14 cellular contexts compared by ENCODE assay signal in genomic region chr10:101003639-101004206, GRCh38. TPM values are rescaled to one million over a fixed set of nuclear protein-coding genes. Genes with fewer than 3 reads are reported as not detected.
DNase-seq lines count a peak whose midpoint lies in the region; ATAC-seq and TF ChIP-seq lines count a peak whose summit lies in the region.
"Had no signal": no experiment of that assay in that cellular context is flagged by ENCODE, and none has a peak within 500 bp of the region (broad histone marks: within the 10 kb centered on the region; RNA-seq: fewer than 3 reads in every experiment).

No MANE protein-coding gene starts in this region.

- H3K4me1 ChIP-seq in osteoblast (ENCODE audit: insufficient read depth, low read length) (peaks cover 34% of the 10 kb centered on the region), tibial nerve (peaks cover under 1 to 67% (median 30%) of the 10 kb centered on the region in 4 donors)

- peaks cover 0 to 4% of the 10 kb centered on the region in 2 donors for H3K27me3 Mint-ChIP-seq in natural killer cell (ENCODE audit: low read depth in 2 of 2)

- TF ChIP-seq EP300 in tibial nerve (IDR thresholded peaks at IDR 0.05): no peak

- H3K9me3 ChIP-seq in osteoblast (ENCODE audit: low read depth, low read length): no peaks in the 10 kb centered on the region
- H3K9me3 ChIP-seq in tibial nerve: no peaks in the 10 kb centered on the region
- H3K9me3 ChIP-seq: HAP-1 had no signal

- H3K27me3 ChIP-seq in dorsolateral prefrontal cortex: no peaks in the 10 kb centered on the region
- H3K27me3 ChIP-seq in osteoblast (ENCODE audit: insufficient read depth, low read length): no peaks in the 10 kb centered on the region
- H3K27me3 ChIP-seq in tibial nerve: no peaks in the 10 kb centered on the region

- H3K4me3 ChIP-seq in dorsolateral prefrontal cortex: peak overlapping the region in 1 of 59 donors; percentile 15
- no peak overlapping the region for H3K4me3 ChIP-seq in osteoblast (ENCODE audit: insufficient read depth, low read length)
- H3K4me3 ChIP-seq in tibial nerve: no peak overlapping the region
- H3K4me3 ChIP-seq: HAP-1 had no signal

- intact Hi-C loops in dorsolateral prefrontal cortex (cut with DNase I) (no loop called here), natural killer cell (cut with micrococcal nuclease) (no loop called here)

- H3K36me3 ChIP-seq in osteoblast (ENCODE audit: insufficient read depth, low read length) (peaks cover 43% of the 10 kb centered on the region), tibial nerve (peaks cover 0 to 52% (median 4%) of the 10 kb centered on the region in 3 donors)

- H3K4me3 Mint-ChIP-seq in natural killer cell: no peak overlapping the region
- H3K4me3 Mint-ChIP-seq: CD8-positive, alpha-beta T cell had no signal

- TF ChIP-seq CTCF in dorsolateral prefrontal cortex (IDR thresholded peaks at IDR 0.05 in 54 of 56, conservative IDR thresholded peaks at IDR 0.05 in 2 of 56; ENCODE audit: low read depth in 1 of 56, partially characterized antibody in 56 of 56): no peak
- no peak for TF ChIP-seq CTCF in osteoblast (IDR thresholded peaks at IDR 0.05; ENCODE audit: extremely low read depth, low read depth, low read length)
- TF ChIP-seq CTCF in tibial nerve (IDR thresholded peaks at IDR 0.05): no peak
- TF ChIP-seq CTCF in natural killer cell (IDR thresholded peaks at IDR 0.05): no peak

- H3K27ac Mint-ChIP-seq in natural killer cell: no peak overlapping the region
- H3K27ac Mint-ChIP-seq: CD8-positive, alpha-beta T cell had no signal

- 88 to 90% methylated on average over 12 to 18 of the region's 18 CpGs for WGBS in tibial nerve, 2 donors

- H3K79me2 ChIP-seq in osteoblast (ENCODE audit: insufficient read depth, low read length): peaks cover 62% of the 10 kb centered on the region

- no peaks in the 10 kb centered on the region for H3K9me3 Mint-ChIP-seq in natural killer cell
- H3K9me3 Mint-ChIP-seq: CD8-positive, alpha-beta T cell had no signal

- peak overlapping the region; percentile 24 for H3K27ac ChIP-seq in angular gyrus (ENCODE audit: low read depth, low read length)
- H3K27ac ChIP-seq in dorsolateral prefrontal cortex: peak overlapping the region in 55 of 59 donors; percentile 4 to 100 (median 99)
- peak overlapping the region; percentile 12 for H3K27ac ChIP-seq in osteoblast (ENCODE audit: low read depth, low read length)
- peak overlapping the region; percentile 0 for H3K27ac ChIP-seq in temporal lobe (ENCODE audit: low read depth, low read length)
- H3K27ac ChIP-seq in tibial nerve: peak overlapping the region in 2 of 4 donors; percentile 40 to 100

- no peak for TF ChIP-seq POLR2A in tibial nerve (IDR thresholded peaks at IDR 0.05)

- H4K20me1 ChIP-seq in osteoblast (ENCODE audit: insufficient read depth, low read length): peaks cover 45% of the 10 kb centered on the region

- no peaks in the 10 kb centered on the region for H3K36me3 Mint-ChIP-seq in natural killer cell

- ATAC-seq in natural killer cell: no peak
- ATAC-seq: CD8-positive, alpha-beta T cell had no signal

- DNase-seq in dorsolateral prefrontal cortex: no peak
- peak; percentile 50 for DNase-seq in osteoblast (ENCODE audit: insufficient read length, low spot score, missing footprints)
- DNase-seq in tibial nerve (ENCODE audit: low spot score in 2 of 2): no peak
- no peak for DNase-seq in DMS153 (lab: John Stamatoyannopoulos, UW)
- DNase-seq in natural killer cell: no peak
- DNase-seq: CD8-positive, alpha-beta T cell; NCI-H1417; NCI-H2029; NCI-H2171 treated with DMSO at 0.1 percent for 48 hours; NCI-H524; SIG-M5 had no signal

- peaks cover 9 to 13% of the 10 kb centered on the region in 2 donors for H3K4me1 Mint-ChIP-seq in natural killer cell

- H2AFZ ChIP-seq in osteoblast (ENCODE audit: low read length): no peak overlapping the region

- no peak overlapping the region for H3K4me2 ChIP-seq in osteoblast (ENCODE audit: insufficient read depth, low read length)

RNA-seq across cellular contexts. Expression of gene LZTS2, which starts 4.1 kb away (rescaled TPM):
- 100 to 1,000 TPM in 1 of 120 experiments, 10 to 100 TPM in 119; 37.0 to 129 (median 54.7) TPM for total RNA-seq in dorsolateral prefrontal cortex
- total RNA-seq in osteoblast: 117 and 127 TPM in 2 replicates
- total RNA-seq in temporal lobe: 10.6 TPM
- 100 to 1,000 TPM in 2 of 4 donors, 10 to 100 TPM in 2; 81.4 to 134 (median 98.7) TPM for total RNA-seq in tibial nerve
- total RNA-seq in natural killer cell: 10 to 100 TPM in 2 of 3 donors, 1 to 10 TPM in 1; 8.0 to 16.1 (median 11.7) TPM

RNA-seq across cellular contexts. Expression of gene TWNK, which starts 16.4 kb away (rescaled TPM):
- 10 to 100 TPM in 1 of 120 experiments, 1 to 10 TPM in 119; 3.4 to 10.0 (median 5.4) TPM for total RNA-seq in dorsolateral prefrontal cortex
- total RNA-seq in osteoblast: 3.2 and 3.3 TPM in 2 replicates
- 6.9 TPM for total RNA-seq in temporal lobe
- 10 to 100 TPM in 1 of 4 donors, 1 to 10 TPM in 3; 5.0 to 11.4 (median 6.6) TPM for total RNA-seq in tibial nerve
- total RNA-seq in natural killer cell: 1 to 10 TPM; 2.2 to 3.6 (median 3.3) TPM

RNA-seq across cellular contexts. Expression of gene MRPL43, which starts 16.4 kb away (rescaled TPM):
- total RNA-seq in dorsolateral prefrontal cortex (10 to 100 TPM; 42.1 to 81.4 (median 59.6) TPM), osteoblast (48.5 and 55.7 TPM in 2 replicates), temporal lobe (29.3 TPM), tibial nerve (100 to 1,000 TPM in 2 of 4 donors, 10 to 100 TPM in 2; 64.1 to 146 (median 99.5) TPM), natural killer cell (10 to 100 TPM; 27.2 to 42.0 (median 33.1) TPM)

RNA-seq across cellular contexts. Expression of gene PDZD7, which starts 27.2 kb away (rescaled TPM):
- total RNA-seq in dorsolateral prefrontal cortex: 10 to 100 TPM; 11.3 to 42.8 (median 23.8) TPM
- total RNA-seq in osteoblast: 0.72 and 1.2 TPM in 2 replicates
- total RNA-seq in temporal lobe: 3.2 TPM
- 1 to 10 TPM in 3 of 4 donors, under 1 TPM in 1; 0.84 to 2.4 (median 1.9) TPM for total RNA-seq in tibial nerve
- total RNA-seq in natural killer cell: 1 to 10 TPM in 1 of 3 donors, under 1 TPM in 2; 0.35 to 1.2 (median 0.52) TPM

RNA-seq across cellular contexts. Expression of gene SFXN3, which starts 27.3 kb away (rescaled TPM):
- total RNA-seq in dorsolateral prefrontal cortex (100 to 1,000 TPM in 7 of 120 experiments, 10 to 100 TPM in 113; 53.8 to 127 (median 83.8) TPM), osteoblast (103 and 106 TPM in 2 replicates), temporal lobe (45.2 TPM), tibial nerve (100 to 1,000 TPM in 2 of 4 donors, 10 to 100 TPM in 2; 77.4 to 181 (median 106) TPM), natural killer cell (10 to 100 TPM; 59.7 to 74.5 (median 68.9) TPM)
